Comparison of ENCODE assay signal across 9 cellular contexts in genomic region chr11:102546923-102547471, GRCh38.
DNase-seq lines count a peak whose midpoint lies in the region; ATAC-seq and TF ChIP-seq lines count a peak whose summit lies in the region.
"Had no signal": no experiment of that assay in that cellular context is flagged by ENCODE, and none has a peak within 500 bp of the region (broad histone marks: within the 10 kb centered on the region; RNA-seq: fewer than 3 reads in every experiment).

No MANE protein-coding gene starts in this region.

- peaks cover 12% of the 10 kb centered on the region for H3K27me3 Mint-ChIP-seq in activated naive CD4-positive, alpha-beta T cell treated with anti-CD3 and anti-CD28 coated beads, Interleukin-2, amount 10 ng/mL, durations not matched to agents 7 days and 5 days

- no peaks in the 10 kb centered on the region for H3K36me3 Mint-ChIP-seq in activated naive CD4-positive, alpha-beta T cell treated with anti-CD3 and anti-CD28 coated beads, Interleukin-2, amount 10 ng/mL, durations not matched to agents 7 days and 5 days

- H3K9me3 Mint-ChIP-seq in activated naive CD4-positive, alpha-beta T cell treated with anti-CD3 and anti-CD28 coated beads, Interleukin-2, amount 10 ng/mL, durations not matched to agents 7 days and 5 days = no peaks in the 10 kb centered on the region

- H3K4me3 Mint-ChIP-seq in activated naive CD4-positive, alpha-beta T cell treated with anti-CD3 and anti-CD28 coated beads, Interleukin-2, amount 10 ng/mL, durations not matched to agents 7 days and 5 days = no peak overlapping the region

- TF ChIP-seq CTCF in GM10266 (IDR thresholded peaks at IDR 0.05; ENCODE audit: control insufficient read depth, insufficient read depth, low read depth, missing control alignments) = no peak

- H3K4me1 Mint-ChIP-seq in activated naive CD4-positive, alpha-beta T cell treated with anti-CD3 and anti-CD28 coated beads, Interleukin-2, amount 10 ng/mL, durations not matched to agents 7 days and 5 days = no peaks in the 10 kb centered on the region

- CTCF ChIA-PET in activated naive CD4-positive, alpha-beta T cell treated with anti-CD3 and anti-CD28 coated beads, Interleukin-2, amount 10 ng/mL, durations not matched to agents 7 days and 5 days (lab: Charles Lee) = no interaction called here

- ATAC-seq in GM21367 (IDR thresholded peaks at IDR 0.05; ENCODE audit: unreplicated experiment) (peak; percentile 68), HG03175 (IDR thresholded peaks at IDR 0.05; ENCODE audit: unreplicated experiment) (peak; percentile 90)

- DNase-seq in GM10266 (ENCODE audit: extremely low spot score) = peak; percentile 36
- peak; percentile 88 for DNase-seq in SKM-1 treated with dmso at 0.1 percent for 144 hours (lab: John Stamatoyannopoulos, UW; ENCODE audit: unreplicated experiment)
- DNase-seq in NCI-H1694 (lab: John Stamatoyannopoulos, UW) = no peak
- DNase-seq in RPMI8226 = no peak
- no peak for DNase-seq in activated naive CD4-positive, alpha-beta T cell treated with anti-CD3 and anti-CD28 coated beads, Interleukin-2, amount 10 ng/mL, durations not matched to agents 7 days and 5 days
- no peak for DNase-seq in NCI-H524 (lab: John Stamatoyannopoulos, UW)
- DNase-seq: NCI-H446 had no signal

- no peak overlapping the region for H3K27ac Mint-ChIP-seq in activated naive CD4-positive, alpha-beta T cell treated with anti-CD3 and anti-CD28 coated beads, Interleukin-2, amount 10 ng/mL, durations not matched to agents 7 days and 5 days

Comparison
In these comparisons a context has a peak if more than half of its experiments do, and no peak if none do; other contexts are left out.
1. DNase-seq: peak in GM10266 (single experiment) and SKM-1 treated with dmso at 0.1 percent for 144 hours (single experiment); none in NCI-H1694 (single experiment), RPMI8226 (single experiment), activated naive CD4-positive, alpha-beta T cell treated with anti-CD3 and anti-CD28 coated beads, Interleukin-2, amount 10 ng/mL, durations not matched to agents 7 days and 5 days (single experiment) and NCI-H524 (0 of 2).